13 cellular contexts compared by ENCODE assay signal in genomic region chr13:23160241-23161175, GRCh38. TPM values are rescaled to one million over a fixed set of nuclear protein-coding genes. Genes with fewer than 3 reads are reported as not detected.
DNase-seq lines count a peak whose midpoint lies in the region; ATAC-seq and TF ChIP-seq lines count a peak whose summit lies in the region.
"Had no signal": no experiment of that assay in that cellular context is flagged by ENCODE, and none has a peak within 500 bp of the region (broad histone marks: within the 10 kb centered on the region; RNA-seq: fewer than 3 reads in every experiment).

No MANE protein-coding gene starts in this region.

- H3K4me1 Mint-ChIP-seq in neural progenitor cell, result peaks cover 7% of the 10 kb centered on the region

- in situ Hi-C loops in ACHN (cut with HindIII; ENCODE audit: low pct_ligation_motif_present, low pct_unique_long_range_greater_than_20kb, low sequenced_read_pairs), result no loop called here

- H3K4me1 ChIP-seq in HUES64 (ENCODE audit: insufficient read depth, low read length) (peaks cover 4% of the 10 kb centered on the region; the same call in 1 of the 2 replicates), esophagus squamous epithelium (peaks cover 0 to 17% (median 8%) of the 10 kb centered on the region in 3 donors), neural progenitor cell (no peaks in the 10 kb centered on the region)

- no peaks in the 10 kb centered on the region for H3F3A ChIP-seq in neural progenitor cell (ENCODE audit: low read depth)

- H2AFZ ChIP-seq in neural progenitor cell (replicated peaks), result peak overlapping the region; percentile 96

- no peak overlapping the region for H3K27ac Mint-ChIP-seq in neural progenitor cell
- H3K27ac Mint-ChIP-seq: activated naive CD4-positive, alpha-beta T cell treated with anti-CD3 and anti-CD28 coated beads, Interleukin-2, amount 50 U/mL, for 72 hours had no signal

- H3K4me3 ChIP-seq in AG10803 (ENCODE audit: low read length), result peak overlapping the region; percentile 62
- peak overlapping the region; percentile 76 for H3K4me3 ChIP-seq in HUES64 (ENCODE audit: low read length)
- peak overlapping the region; percentile 20 to 66 (median 40) for H3K4me3 ChIP-seq in esophagus squamous epithelium
- H3K4me3 ChIP-seq in neural progenitor cell, result peak overlapping the region; percentile 63

- DNase-seq in AG10803 (ENCODE audit: low read depth) (peak; percentile 43), esophagus squamous epithelium (lab: John Stamatoyannopoulos, UW) (no peak), neural progenitor cell (ENCODE audit: low spot score) (peak; percentile 53), ACHN (no peak)
- DNase-seq in stimulated activated CD4-positive, alpha-beta T cell treated with anti-CD3 and anti-CD28 coated beads, Interleukin-1b, Interleukin-23, amount 100 ng/mL, for 48 hours, result no peak
- DNase-seq: GF-D8, KBM-7 had no signal

- no peaks in the 10 kb centered on the region for H3K36me3 ChIP-seq in HUES64 (ENCODE audit: insufficient read depth, low read length)
- H3K36me3 ChIP-seq in esophagus squamous epithelium, result no peaks in the 10 kb centered on the region
- no peaks in the 10 kb centered on the region for H3K36me3 ChIP-seq in neural progenitor cell

- intact Hi-C loops in esophagus squamous epithelium (cut with DNase I), result no loop called here

- 7% methylated on average over 58 of the region's 59 CpGs for WGBS in HUES64
- 12 to 38% methylated on average over 16 to 31 of the region's 59 CpGs for WGBS in esophagus squamous epithelium, 2 donors

- no peaks in the 10 kb centered on the region for H3K79me2 ChIP-seq in neural progenitor cell (ENCODE audit: low read depth)

- TF ChIP-seq POLR2A in esophagus squamous epithelium (IDR thresholded peaks at IDR 0.05), result no peak

- peaks cover 22% of the 10 kb centered on the region for H3K27me3 Mint-ChIP-seq in neural progenitor cell (ENCODE audit: insufficient read depth, low read depth)

- H3K4me2 ChIP-seq in neural progenitor cell, result peak overlapping the region; percentile 85

- H3K9ac ChIP-seq in HUES64 (ENCODE audit: low read depth, low read length) (no peak overlapping the region), neural progenitor cell (no peak overlapping the region)

- H3K36me3 Mint-ChIP-seq in neural progenitor cell, result no peaks in the 10 kb centered on the region

- peak overlapping the region; percentile 89 for H3K4me3 Mint-ChIP-seq in neural progenitor cell

- peaks cover 11% of the 10 kb centered on the region for H3K9me3 Mint-ChIP-seq in neural progenitor cell
- H3K9me3 Mint-ChIP-seq: activated naive CD4-positive, alpha-beta T cell treated with anti-CD3 and anti-CD28 coated beads, Interleukin-2, amount 50 U/mL, for 72 hours had no signal

- TF ChIP-seq CTCF in AG10803 (conservative IDR thresholded peaks at IDR 0.05; ENCODE audit: low read length) (peak; percentile 31), esophagus squamous epithelium (IDR thresholded peaks at IDR 0.05) (no peak), neural progenitor cell (IDR thresholded peaks at IDR 0.05) (no peak)

- H4K20me1 ChIP-seq in neural progenitor cell (ENCODE audit: low read depth), result no peaks in the 10 kb centered on the region

- H3K27me3 ChIP-seq in HUES64 (ENCODE audit: insufficient read depth, low read length) (peaks cover 29% of the 10 kb centered on the region), esophagus squamous epithelium (peaks cover 0 to 34% (median 0%) of the 10 kb centered on the region in 4 donors), neural progenitor cell (peaks cover 34% of the 10 kb centered on the region)

- ATAC-seq in GM21786 (IDR thresholded peaks at IDR 0.05; ENCODE audit: unreplicated experiment) (no peak), HG02678 (IDR thresholded peaks at IDR 0.05; ENCODE audit: unreplicated experiment) (no peak)
- ATAC-seq: activated naive CD4-positive, alpha-beta T cell treated with anti-CD3 and anti-CD28 coated beads, Interleukin-2, amount 50 U/mL, for 72 hours had no signal

- no peaks in the 10 kb centered on the region for H3K9me3 ChIP-seq in HUES64 (ENCODE audit: insufficient read depth, low read depth, low read length)
- H3K9me3 ChIP-seq in esophagus squamous epithelium, result no peaks in the 10 kb centered on the region
- no peaks in the 10 kb centered on the region for H3K9me3 ChIP-seq in neural progenitor cell (ENCODE audit: low read depth)

- H3K27ac ChIP-seq in HUES64 (ENCODE audit: low read depth, low read length), result no peak overlapping the region
- H3K27ac ChIP-seq in esophagus squamous epithelium, result no peak overlapping the region
- H3K27ac ChIP-seq in neural progenitor cell, result no peak overlapping the region

RNA-seq across cellular contexts. Expression of gene SGCG, which starts 20.3 kb away (rescaled TPM):
- 0.30 TPM for polyA plus RNA-seq in HUES64 (2013, experiment 1 of 2)
- polyA plus RNA-seq in HUES64 (2013, experiment 2 of 2), result not detected
- under 1 TPM in 1 of 4 donors, not detected in 3; 0.57 TPM for total RNA-seq in esophagus squamous epithelium
- total RNA-seq in neural progenitor cell (ENCODE audit: low replicate concordance), result 0.15 and 0.19 TPM in 2 replicates
- total RNA-seq: activated naive CD4-positive, alpha-beta T cell treated with anti-CD3 and anti-CD28 coated beads, Interleukin-2, amount 50 U/mL, for 72 hours; liver; T-helper 1 cell treated with Interleukin-12 subunit alpha and Interleukin-12 subunit beta and Interleukin-4 antibody, amounts not matched to agents 30 ng/mL and 1 ng/mL, for 36 hours had no signal
- polyA plus RNA-seq: liver had no signal

Comparison
In these comparisons a context has a peak if more than half of its experiments do, and no peak if none do; other contexts are left out.
1. DNase-seq: peak in AG10803 (single experiment) and neural progenitor cell (single experiment); none in esophagus squamous epithelium (single experiment), stimulated activated CD4-positive, alpha-beta T cell treated with anti-CD3 and anti-CD28 coated beads, Interleukin-1b, Interleukin-23, amount 100 ng/mL, for 48 hours (single experiment) and ACHN (single experiment).
2. Peak in every context shown above with its lines, with median percentiles within 50 percentile points of each other: H3K4me3 ChIP-seq.